In the genomic region with DNA sequence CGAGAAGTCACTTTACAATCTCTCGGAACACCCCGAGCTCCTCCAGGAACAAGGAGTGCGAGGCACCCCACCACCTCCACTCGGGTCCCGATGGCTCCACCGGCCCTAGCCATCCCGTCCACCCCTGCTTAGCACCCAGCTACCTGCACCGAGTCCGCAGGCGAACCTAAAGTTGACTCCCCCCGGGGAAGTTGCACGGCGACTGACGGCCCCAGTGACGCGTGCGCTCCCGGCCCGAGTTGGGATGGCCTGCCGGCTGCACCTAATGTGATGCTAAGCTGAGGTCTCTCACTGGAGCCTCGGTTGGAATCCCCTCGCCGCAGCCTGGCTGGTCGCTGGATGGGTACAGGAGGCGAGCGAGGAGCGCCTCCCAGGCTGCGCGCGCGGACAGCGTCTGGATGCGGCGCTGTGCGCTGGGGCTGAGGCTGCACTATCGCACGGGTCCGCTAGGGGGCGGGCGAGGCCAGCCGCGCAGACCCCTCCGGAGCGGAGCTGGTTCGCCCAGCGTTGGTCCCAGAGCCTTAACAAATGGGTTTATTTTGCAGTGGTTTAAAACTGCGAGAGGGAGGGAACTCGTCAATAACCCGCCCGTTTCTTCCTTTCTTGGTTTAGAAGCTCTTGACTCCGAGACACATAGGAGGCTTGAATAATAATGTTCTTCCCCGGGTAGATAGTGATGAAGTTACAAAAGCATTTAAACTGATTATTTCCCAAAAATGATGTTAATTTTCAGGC, we compare ENCODE assay signal across 8 cellular contexts. TPM values are rescaled to one million over a fixed set of nuclear protein-coding genes. Genes with fewer than 3 reads are reported as not detected.
DNase-seq lines count a peak whose midpoint lies in the region; FAIRE-seq and TF ChIP-seq lines count a peak whose summit lies in the region.

A gene (minus strand): TSS at position 526 of the 735 bp plus-strand sequence. CDS start 1,426 bp downstream, outside the sequence.

- H3K4me3 ChIP-seq in kidney (ENCODE audit: low read length in 2 of 2) = peak within 1 kb of the TSS; percentile 24 to 37

- H3K9ac ChIP-seq in kidney (ENCODE audit: low read length in 2 of 2) = no peak within 1 kb of the TSS

- peak; percentile 92 for TF ChIP-seq CTCF in kidney (IDR thresholded peaks at IDR 0.05; ENCODE audit: borderline replicate concordance, extremely low read depth, insufficient read depth)

- intact Hi-C loops in kidney (cut with DNase I) = no loop called here

- no peak within 1 kb of the TSS for H3K27ac ChIP-seq in caudate nucleus (ENCODE audit: low read depth, low read length)
- H3K27ac ChIP-seq in kidney (ENCODE audit: low read depth in 2 of 2, low read length in 2 of 2) = no peak within 1 kb of the TSS

- H3K4me1 ChIP-seq in kidney (ENCODE audit: control insufficient read depth in 1 of 2, insufficient read depth in 1 of 2, low read depth in 1 of 2, low read length in 2 of 2) = peaks cover 0 to 17% of the 10 kb centered on the region in 2 donors

- DNase-seq in NCI-H1436 (lab: John Stamatoyannopoulos, UW) = peak; percentile 39
- no peak for DNase-seq in NCI-H1436 treated with DMSO at 0.1 percent for 48 hours (lab: John Stamatoyannopoulos, UW)
- DNase-seq in HCEC 1CT = peak; percentile 69
- DNase-seq in LoVo (ENCODE audit: low spot score) = peak; percentile 74
- peak; percentile 60 for DNase-seq in UCSD-AML1 (lab: John Stamatoyannopoulos, UW; ENCODE audit: unreplicated experiment)
- DNase-seq in caudate nucleus (lab: John Stamatoyannopoulos, UW) = peak in 53 of 61 donors; percentile 4 to 76 (median 46)
- peak; percentile 82 for DNase-seq in kidney
- peak; percentile 66 for DNase-seq in stimulated activated CD4-positive, alpha-beta T cell treated with anti-CD3 and anti-CD28 coated beads, Interleukin-1b, Interleukin-23, amount 100 ng/mL, for 48 hours

- no peaks in the 10 kb centered on the region for H3K36me3 ChIP-seq in kidney (ENCODE audit: control insufficient read depth in 1 of 2, insufficient read depth in 2 of 2, low read length in 2 of 2)

- no peak for FAIRE-seq in kidney (lab: Jason Lieb, UNC)

- no peaks in the 10 kb centered on the region for H3K9me3 ChIP-seq in kidney (ENCODE audit: control insufficient read depth in 1 of 2, low read length in 2 of 2)

RNA-seq across cellular contexts. Expression of the gene that starts here (rescaled TPM):
- 1.2 TPM for total RNA-seq in kidney
- polyA plus RNA-seq in kidney (ENCODE audit: insufficient read depth, low read depth, low replicate concordance) = 0.39 TPM
